16 cellular contexts compared by ENCODE assay signal in genomic region chr5:421901-422300, GRCh38.
"Had no signal": no experiment of that assay in that cellular context is flagged by ENCODE, and none has a peak within 500 bp of the region (broad histone marks: within the 10 kb centered on the region; RNA-seq: fewer than 3 reads in every experiment).

No MANE protein-coding gene starts in this region.

- DNase-seq: activated CD4-positive, alpha-beta memory T cell treated with anti-CD3 and anti-CD28 coated beads for 36 hours; activated naive CD4-positive, alpha-beta T cell; activated T-cell treated with anti-CD3 and anti-CD28 coated beads, Interleukin-2, amount 50 U/mL, for 72 hours; amniotic stem cell; immature natural killer cell; left colon; occipital lobe; stimulated activated CD4-positive, alpha-beta T cell treated with anti-CD3 and anti-CD28 coated beads, Interleukin-4, amount 100 ng/mL, for 1 hour; stimulated activated CD8-positive, alpha-beta memory T cell treated with anti-CD3 and anti-CD28 coated beads, Interleukin-4, amount 100 ng/mL, for 48 hours; T-cell had no signal

- H3K4me3 Mint-ChIP-seq: activated CD4-positive, alpha-beta memory T cell treated with anti-CD3 and anti-CD28 coated beads for 36 hours; activated T-cell treated with anti-CD3 and anti-CD28 coated beads, Interleukin-2, amount 50 U/mL, for 72 hours; brain; immature natural killer cell; natural killer cell treated with Interleukin-12 subunit alpha and Interleukin-12 subunit beta and Interleukin-15 and Interleukin-18, amount 100 ng/mL, for 72 hours; T-cell; WTC11 had no signal

- ATAC-seq: left colon; natural killer cell treated with Interleukin-12 subunit alpha and Interleukin-12 subunit beta and Interleukin-15 and Interleukin-18, amount 100 ng/mL, for 72 hours; T-cell; WTC11 had no signal

- H3K9me3 ChIP-seq: esophagus muscularis mucosa, tibial artery, vagina had no signal

- H3K27ac ChIP-seq: esophagus muscularis mucosa, tibial artery, vagina had no signal

- H3K9me3 Mint-ChIP-seq: activated CD4-positive, alpha-beta memory T cell treated with anti-CD3 and anti-CD28 coated beads for 36 hours; immature natural killer cell; natural killer cell treated with Interleukin-12 subunit alpha and Interleukin-12 subunit beta and Interleukin-15 and Interleukin-18, amount 100 ng/mL, for 72 hours; T-cell had no signal

- H3K36me3 Mint-ChIP-seq: activated CD4-positive, alpha-beta memory T cell treated with anti-CD3 and anti-CD28 coated beads for 36 hours; brain; immature natural killer cell; natural killer cell treated with Interleukin-12 subunit alpha and Interleukin-12 subunit beta and Interleukin-15 and Interleukin-18, amount 100 ng/mL, for 72 hours; T-cell; WTC11 had no signal

- H3K4me1 Mint-ChIP-seq: T-cell had no signal

- H3K36me3 ChIP-seq: esophagus muscularis mucosa, tibial artery, vagina had no signal

- H3K4me1 ChIP-seq: esophagus muscularis mucosa, tibial artery, vagina had no signal

- H3K27ac Mint-ChIP-seq: activated CD4-positive, alpha-beta memory T cell treated with anti-CD3 and anti-CD28 coated beads for 36 hours; activated T-cell treated with anti-CD3 and anti-CD28 coated beads, Interleukin-2, amount 50 U/mL, for 72 hours; natural killer cell treated with Interleukin-12 subunit alpha and Interleukin-12 subunit beta and Interleukin-15 and Interleukin-18, amount 100 ng/mL, for 72 hours; T-cell; WTC11 had no signal

- H3K27me3 ChIP-seq: tibial artery, vagina had no signal

- H3K4me3 ChIP-seq: esophagus muscularis mucosa, tibial artery, vagina had no signal
